Comparison of ENCODE assay signal across 8 cellular contexts in genomic region chr13:21673592-21674270, GRCh38. TPM values are rescaled to one million over a fixed set of nuclear protein-coding genes. Genes with fewer than 3 reads are reported as not detected.
DNase-seq lines count a peak whose midpoint lies in the region; ATAC-seq and TF ChIP-seq lines count a peak whose summit lies in the region.

No MANE protein-coding gene starts in this region.

- H3K4me3 ChIP-seq in AG10803 (ENCODE audit: low read length) (peak overlapping the region; percentile 56), spleen (peak overlapping the region; percentile 58 to 74 (median 64))

- peaks cover 47% of the 10 kb centered on the region for H3K27me3 Mint-ChIP-seq in brain

- TF ChIP-seq CTCF in AG10803 (conservative IDR thresholded peaks at IDR 0.05; ENCODE audit: low read length): no peak
- no peak for TF ChIP-seq CTCF in brain (conservative IDR thresholded peaks at IDR 0.05)
- TF ChIP-seq CTCF in spleen (IDR thresholded peaks at IDR 0.05 in 8 of 11, conservative IDR thresholded peaks at IDR 0.05 in 3 of 11): peak in 7 of 11 experiments; percentile 15 to 48 (median 36)

- H3K9me3 ChIP-seq in spleen: no peaks in the 10 kb centered on the region

- intact Hi-C loops in spleen (cut with DNase I; ENCODE audit: low total_unique reads): no loop called here

- H3K4me1 ChIP-seq in spleen: peaks cover 29 to 71% (median 62%) of the 10 kb centered on the region in 6 donors

- peaks cover 0 to 98% (median 69%) of the 10 kb centered on the region in 7 donors for H3K27me3 ChIP-seq in spleen (replicated peaks in 1 of 7)

- no peaks in the 10 kb centered on the region for H3K36me3 Mint-ChIP-seq in brain

- TF ChIP-seq POLR2A in spleen (IDR thresholded peaks at IDR 0.05): no peak

- H3K9me3 Mint-ChIP-seq in brain: no peaks in the 10 kb centered on the region

- H3K27ac Mint-ChIP-seq in brain: peak overlapping the region; percentile 52 to 90 (median 86)

- 0 to 1% (median 1%) methylated on average over 22 to 74 of the region's 74 CpGs for WGBS in spleen, 5 donors

- no peak for DNase-seq in AG10803 (ENCODE audit: low read depth)
- peak; percentile 29 for DNase-seq in SHP77 treated with DMSO at 0.1 percent for 48 hours (lab: John Stamatoyannopoulos, UW)
- peak; percentile 65 for DNase-seq in islet precursor cell
- peak; percentile 86 for DNase-seq in spleen
- DNase-seq in NCI-H2171 treated with DMSO at 0.1 percent for 48 hours (lab: John Stamatoyannopoulos, UW): no peak

- H3K4me3 Mint-ChIP-seq in brain: peak overlapping the region; percentile 94 to 97 (median 96)

- peaks cover 62% of the 10 kb centered on the region for H3K4me1 Mint-ChIP-seq in brain

- H3K36me3 ChIP-seq in spleen: no peaks in the 10 kb centered on the region

- ATAC-seq in GM18502 (IDR thresholded peaks at IDR 0.05; ENCODE audit: poor library complexity, unreplicated experiment): peak; percentile 37
- ATAC-seq in HG03159 (IDR thresholded peaks at IDR 0.05; ENCODE audit: unreplicated experiment): peak; percentile 37

- peak overlapping the region in 2 of 8 donors; percentile 28 to 58 for H3K27ac ChIP-seq in spleen

RNA-seq across cellular contexts. Expression of gene FGF9, which starts 2.9 kb away (rescaled TPM):
- polyA plus RNA-seq in brain (ENCODE audit: insufficient read depth, low read depth, low replicate concordance) (2.0 TPM), spleen (under 1 TPM; 0.06 to 0.11 (median 0.06) TPM)
- under 1 TPM in 3 of 7 donors, not detected in 4; 0.23 to 0.26 (median 0.25) TPM for total RNA-seq in spleen

Comparison
In these comparisons a context has a peak if more than half of its experiments do, and no peak if none do; other contexts are left out.
1. DNase-seq: peak in SHP77 treated with DMSO at 0.1 percent for 48 hours (single experiment), islet precursor cell (single experiment) and spleen (single experiment); none in AG10803 (single experiment) and NCI-H2171 treated with DMSO at 0.1 percent for 48 hours (single experiment).
2. CTCF ChIP-seq: peak in spleen (7 of 11); none in AG10803 (single experiment) and brain (0 of 2).